Comparison of ENCODE assay signal across 7 cellular contexts in genomic region chr19:44845612-44846454, GRCh38. TPM values are rescaled to one million over a fixed set of nuclear protein-coding genes. Genes with fewer than 3 reads are reported as not detected.
DNase-seq lines count a peak whose midpoint lies in the region; ATAC-seq and TF ChIP-seq lines count a peak whose summit lies in the region.

TSS of gene NECTIN2 (plus strand) at chr19:44846297. CDS start at chr19:44846526, 229 bp downstream.

- H3K4me2 ChIP-seq in SU-DHL-6 (ENCODE audit: low read depth, low read length, poor library complexity, severe bottlenecking): peak within 1 kb of the TSS; percentile 51

- H3K27me3 Mint-ChIP-seq in activated naive CD8-positive, alpha-beta T cell treated with anti-CD3 and anti-CD28 coated beads, Interleukin-2, amount 10 ng/mL, durations not matched to agents 7 days and 5 days: peaks cover 31% of the 10 kb centered on the region
- H3K27me3 Mint-ChIP-seq in osteocyte (ENCODE audit: unreplicated experiment): no peaks in the 10 kb centered on the region

- intact Hi-C loops in head of caudate nucleus (cut with DNase I): no loop called here

- TF ChIP-seq CTCF in SU-DHL-6 (IDR thresholded peaks at IDR 0.05; ENCODE audit: insufficient read depth, low read length, poor library complexity, severe bottlenecking): peak; percentile 59
- peak; percentile 80 for TF ChIP-seq CTCF in osteocyte (IDR thresholded peaks at IDR 0.05)

- TF ChIP-seq POLR2A in GM18505 (IDR thresholded peaks at IDR 0.05; ENCODE audit: borderline replicate concordance, extremely low read depth, insufficient read depth, insufficient read length): no peak

- no peaks in the 10 kb centered on the region for H3K36me3 Mint-ChIP-seq in activated naive CD8-positive, alpha-beta T cell treated with anti-CD3 and anti-CD28 coated beads, Interleukin-2, amount 10 ng/mL, durations not matched to agents 7 days and 5 days
- H3K36me3 Mint-ChIP-seq in osteocyte (ENCODE audit: unreplicated experiment): no peaks in the 10 kb centered on the region

- peak within 1 kb of the TSS; percentile 87 for H3K27ac Mint-ChIP-seq in activated naive CD8-positive, alpha-beta T cell treated with anti-CD3 and anti-CD28 coated beads, Interleukin-2, amount 10 ng/mL, durations not matched to agents 7 days and 5 days
- H3K27ac Mint-ChIP-seq in osteocyte (ENCODE audit: unreplicated experiment): peak within 1 kb of the TSS; percentile 98

- DNase-seq in NCI-H1105 treated with DMSO at 0.1 percent for 48 hours (lab: John Stamatoyannopoulos, UW) (peak; percentile 88), head of caudate nucleus (peak; percentile 71 to 91 (median 85)), osteocyte (ENCODE audit: extremely low spot score, unreplicated experiment) (peak; percentile 100)
- peak; percentile 94 for DNase-seq in activated naive CD8-positive, alpha-beta T cell treated with anti-CD3 and anti-CD28 coated beads, Interleukin-2, amount 10 ng/mL, durations not matched to agents 7 days and 5 days

- H3K9me2 ChIP-seq in SU-DHL-6 (replicated peaks; ENCODE audit: insufficient read depth, low read length): no peaks in the 10 kb centered on the region

- POLR2A ChIA-PET in activated naive CD8-positive, alpha-beta T cell treated with anti-CD3 and anti-CD28 coated beads, Interleukin-2, amount 10 ng/mL, durations not matched to agents 7 days and 5 days (lab: Charles Lee): no interaction called here

- ATAC-seq in GM18505 (IDR thresholded peaks at IDR 0.05; ENCODE audit: unreplicated experiment): peak; percentile 44
- peak; percentile 76 for ATAC-seq in activated naive CD8-positive, alpha-beta T cell treated with anti-CD3 and anti-CD28 coated beads, Interleukin-2, amount 10 ng/mL, durations not matched to agents 7 days and 5 days (ENCODE audit: low read depth)

- peak within 1 kb of the TSS; percentile 85 for H3K4me3 Mint-ChIP-seq in activated naive CD8-positive, alpha-beta T cell treated with anti-CD3 and anti-CD28 coated beads, Interleukin-2, amount 10 ng/mL, durations not matched to agents 7 days and 5 days
- peak within 1 kb of the TSS; percentile 90 for H3K4me3 Mint-ChIP-seq in osteocyte (ENCODE audit: unreplicated experiment)

- H3K27ac ChIP-seq in SU-DHL-6 (ENCODE audit: low read depth, low read length) (no peak within 1 kb of the TSS), temporal lobe (ENCODE audit: low read depth, low read length) (peak within 1 kb of the TSS; percentile 38)

- no peaks in the 10 kb centered on the region for H3F3A ChIP-seq in SU-DHL-6 (ENCODE audit: insufficient read depth)

- H2AFZ ChIP-seq in SU-DHL-6 (ENCODE audit: low read depth, low read length, severe bottlenecking): peak within 1 kb of the TSS; percentile 32

- H3K9me3 Mint-ChIP-seq in activated naive CD8-positive, alpha-beta T cell treated with anti-CD3 and anti-CD28 coated beads, Interleukin-2, amount 10 ng/mL, durations not matched to agents 7 days and 5 days: no peaks in the 10 kb centered on the region
- H3K9me3 Mint-ChIP-seq in osteocyte (ENCODE audit: unreplicated experiment): no peaks in the 10 kb centered on the region

- peak within 1 kb of the TSS; percentile 31; the same call in 1 of the 2 replicates for H3K9ac ChIP-seq in SU-DHL-6 (ENCODE audit: low read length)

- H3K4me1 Mint-ChIP-seq in activated naive CD8-positive, alpha-beta T cell treated with anti-CD3 and anti-CD28 coated beads, Interleukin-2, amount 10 ng/mL, durations not matched to agents 7 days and 5 days: peaks cover 17% of the 10 kb centered on the region
- peaks cover 31% of the 10 kb centered on the region for H3K4me1 Mint-ChIP-seq in osteocyte (ENCODE audit: unreplicated experiment)

- no peaks in the 10 kb centered on the region for H4K20me1 ChIP-seq in SU-DHL-6 (ENCODE audit: low read depth, low read length)

- no peaks in the 10 kb centered on the region for H3K9me3 ChIP-seq in SU-DHL-6 (ENCODE audit: insufficient read depth, low read length)

- peak within 1 kb of the TSS; percentile 43 for H3K4me3 ChIP-seq in SU-DHL-6 (ENCODE audit: insufficient read depth, low read length, poor library complexity, severe bottlenecking)

- H3K27me3 ChIP-seq in SU-DHL-6 (ENCODE audit: low read length): no peaks in the 10 kb centered on the region

- no peaks in the 10 kb centered on the region for H3K79me2 ChIP-seq in SU-DHL-6 (ENCODE audit: insufficient read depth, low read length)

- no peaks in the 10 kb centered on the region for H3K36me3 ChIP-seq in SU-DHL-6 (ENCODE audit: low read length)

RNA-seq across cellular contexts. Expression of gene NECTIN2, which starts in this region (rescaled TPM):
- total RNA-seq in activated naive CD8-positive, alpha-beta T cell treated with anti-CD3 and anti-CD28 coated beads, Interleukin-2, amount 10 ng/mL, durations not matched to agents 7 days and 5 days: 1 to 10 TPM; 1.9 to 2.4 TPM
- total RNA-seq in osteocyte (117 TPM in 2 replicates), temporal lobe (19.4 TPM)
